In the genomic region with DNA sequence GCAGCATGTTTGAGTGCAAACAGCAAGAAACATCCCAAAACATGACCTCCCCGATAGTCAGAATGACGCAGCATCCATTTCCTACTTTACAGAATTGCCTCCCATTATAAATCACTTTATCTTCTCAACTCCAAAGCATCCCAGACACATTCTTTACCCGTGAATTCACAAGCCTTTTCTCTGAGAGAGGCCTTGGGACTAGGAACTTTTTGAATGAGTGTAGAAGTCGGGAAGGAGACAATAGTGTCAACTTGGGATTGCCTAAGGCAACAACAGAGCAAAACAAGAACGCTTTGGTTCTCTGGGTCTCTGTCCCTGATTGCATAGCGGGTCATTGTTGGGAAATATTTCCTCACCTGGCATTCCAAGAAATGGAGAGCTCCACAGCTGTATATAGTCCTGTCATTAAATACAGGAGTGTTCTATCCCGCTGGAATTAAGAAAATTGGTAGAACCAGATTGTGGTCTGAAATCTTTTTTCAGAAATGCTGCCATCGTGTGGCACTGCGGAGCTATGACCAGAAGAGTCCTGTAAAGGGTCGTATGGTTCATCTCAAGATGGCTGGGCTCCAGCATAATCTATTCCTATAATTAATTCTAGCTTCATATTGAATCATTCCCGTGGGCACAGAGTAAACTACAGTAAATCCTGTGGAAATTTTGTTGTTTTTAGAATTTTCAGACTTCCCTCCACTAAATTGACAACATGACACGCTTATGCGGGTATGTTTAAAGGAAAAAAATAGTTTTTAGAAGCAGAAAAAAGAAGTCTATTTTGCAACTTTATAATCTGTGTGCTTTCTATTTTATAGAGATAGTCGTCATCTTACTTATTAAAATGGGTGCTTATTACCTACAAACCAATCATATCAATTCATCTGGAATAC, we compare ENCODE assay signal across 1 cellular context.
TF ChIP-seq lines count a peak whose summit lies in the region.

No MANE protein-coding gene starts in this region.

TF ChIP-seq in GM23338, 12 proteins besides CTCF, POLR2A, EP300 and RAD21 (continued from another document):
- TF ChIP-seq, protein P1, sequence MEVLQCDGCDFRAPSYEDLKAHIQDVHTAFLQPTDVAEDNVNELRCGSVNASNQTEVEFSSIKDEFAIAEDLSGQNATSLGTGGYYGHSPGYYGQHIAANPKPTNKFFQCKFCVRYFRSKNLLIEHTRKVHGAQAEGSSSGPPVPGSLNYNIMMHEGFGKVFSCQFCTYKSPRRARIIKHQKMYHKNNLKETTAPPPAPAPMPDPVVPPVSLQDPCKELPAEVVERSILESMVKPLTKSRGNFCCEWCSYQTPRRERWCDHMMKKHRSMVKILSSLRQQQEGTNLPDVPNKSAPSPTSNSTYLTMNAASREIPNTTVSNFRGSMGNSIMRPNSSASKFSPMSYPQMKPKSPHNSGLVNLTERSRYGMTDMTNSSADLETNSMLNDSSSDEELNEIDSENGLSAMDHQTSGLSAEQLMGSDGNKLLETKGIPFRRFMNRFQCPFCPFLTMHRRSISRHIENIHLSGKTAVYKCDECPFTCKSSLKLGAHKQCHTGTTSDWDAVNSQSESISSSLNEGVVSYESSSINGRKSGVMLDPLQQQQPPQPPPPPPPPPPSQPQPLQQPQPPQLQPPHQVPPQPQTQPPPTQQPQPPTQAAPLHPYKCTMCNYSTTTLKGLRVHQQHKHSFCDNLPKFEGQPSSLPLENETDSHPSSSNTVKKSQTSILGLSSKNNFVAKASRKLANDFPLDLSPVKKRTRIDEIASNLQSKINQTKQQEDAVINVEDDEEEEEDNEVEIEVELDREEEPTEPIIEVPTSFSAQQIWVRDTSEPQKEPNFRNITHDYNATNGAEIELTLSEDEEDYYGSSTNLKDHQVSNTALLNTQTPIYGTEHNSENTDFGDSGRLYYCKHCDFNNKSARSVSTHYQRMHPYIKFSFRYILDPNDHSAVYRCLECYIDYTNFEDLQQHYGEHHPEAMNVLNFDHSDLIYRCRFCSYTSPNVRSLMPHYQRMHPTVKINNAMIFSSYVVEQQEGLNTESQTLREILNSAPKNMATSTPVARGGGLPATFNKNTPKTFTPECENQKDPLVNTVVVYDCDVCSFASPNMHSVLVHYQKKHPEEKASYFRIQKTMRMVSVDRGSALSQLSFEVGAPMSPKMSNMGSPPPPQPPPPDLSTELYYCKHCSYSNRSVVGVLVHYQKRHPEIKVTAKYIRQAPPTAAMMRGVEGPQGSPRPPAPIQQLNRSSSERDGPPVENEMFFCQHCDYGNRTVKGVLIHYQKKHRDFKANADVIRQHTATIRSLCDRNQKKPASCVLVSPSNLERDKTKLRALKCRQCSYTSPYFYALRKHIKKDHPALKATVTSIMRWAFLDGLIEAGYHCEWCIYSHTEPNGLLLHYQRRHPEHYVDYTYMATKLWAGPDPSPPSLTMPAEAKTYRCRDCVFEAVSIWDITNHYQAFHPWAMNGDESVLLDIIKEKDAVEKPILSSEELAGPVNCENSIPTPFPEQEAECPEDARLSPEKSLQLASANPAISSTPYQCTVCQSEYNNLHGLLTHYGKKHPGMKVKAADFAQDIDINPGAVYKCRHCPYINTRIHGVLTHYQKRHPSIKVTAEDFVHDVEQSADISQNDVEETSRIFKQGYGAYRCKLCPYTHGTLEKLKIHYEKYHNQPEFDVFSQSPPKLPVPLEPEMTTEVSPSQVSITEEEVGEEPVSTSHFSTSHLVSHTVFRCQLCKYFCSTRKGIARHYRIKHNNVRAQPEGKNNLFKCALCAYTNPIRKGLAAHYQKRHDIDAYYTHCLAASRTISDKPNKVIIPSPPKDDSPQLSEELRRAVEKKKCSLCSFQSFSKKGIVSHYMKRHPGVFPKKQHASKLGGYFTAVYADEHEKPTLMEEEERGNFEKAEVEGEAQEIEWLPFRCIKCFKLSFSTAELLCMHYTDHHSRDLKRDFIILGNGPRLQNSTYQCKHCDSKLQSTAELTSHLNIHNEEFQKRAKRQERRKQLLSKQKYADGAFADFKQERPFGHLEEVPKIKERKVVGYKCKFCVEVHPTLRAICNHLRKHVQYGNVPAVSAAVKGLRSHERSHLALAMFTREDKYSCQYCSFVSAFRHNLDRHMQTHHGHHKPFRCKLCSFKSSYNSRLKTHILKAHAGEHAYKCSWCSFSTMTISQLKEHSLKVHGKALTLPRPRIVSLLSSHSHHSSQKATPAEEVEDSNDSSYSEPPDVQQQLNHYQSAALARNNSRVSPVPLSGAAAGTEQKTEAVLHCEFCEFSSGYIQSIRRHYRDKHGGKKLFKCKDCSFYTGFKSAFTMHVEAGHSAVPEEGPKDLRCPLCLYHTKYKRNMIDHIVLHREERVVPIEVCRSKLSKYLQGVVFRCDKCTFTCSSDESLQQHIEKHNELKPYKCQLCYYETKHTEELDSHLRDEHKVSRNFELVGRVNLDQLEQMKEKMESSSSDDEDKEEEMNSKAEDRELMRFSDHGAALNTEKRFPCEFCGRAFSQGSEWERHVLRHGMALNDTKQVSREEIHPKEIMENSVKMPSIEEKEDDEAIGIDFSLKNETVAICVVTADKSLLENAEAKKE (CRISPR knock-in tag; IDR thresholded peaks at IDR 0.05): no peak
- TF ChIP-seq NANOG (IDR thresholded peaks at IDR 0.05; ENCODE audit: borderline replicate concordance): no peak
- no peak for TF ChIP-seq STAT1 (IDR thresholded peaks at IDR 0.05; ENCODE audit: unreplicated experiment)
- no peak for TF ChIP-seq JUNB (IDR thresholded peaks at IDR 0.05; ENCODE audit: unreplicated experiment)
